ENCODE assay signal across 23 cellular contexts in the genomic region with DNA sequence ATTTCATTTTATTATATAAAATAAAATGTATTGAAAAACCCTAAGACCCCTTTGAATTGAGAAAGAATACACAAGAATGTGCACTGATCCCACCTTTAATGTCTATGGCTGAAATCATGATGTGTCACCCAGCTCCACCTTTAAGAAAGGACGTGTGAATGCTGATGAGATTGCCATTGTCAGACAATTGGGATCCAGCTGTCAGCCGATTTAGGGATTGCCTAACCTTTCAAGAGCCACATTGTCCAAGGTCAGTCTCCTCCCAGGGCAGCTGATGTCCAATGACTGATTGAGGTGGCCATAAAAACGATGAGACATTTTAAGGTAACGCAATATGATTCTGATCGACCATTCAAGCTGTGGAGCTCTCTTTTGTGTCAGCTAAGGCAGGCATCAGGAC.
"Had no signal": no experiment of that assay in that cellular context is flagged by ENCODE, and none has a peak within 500 bp of the region (broad histone marks: within the 10 kb centered on the region; RNA-seq: fewer than 3 reads in every experiment).

No MANE protein-coding gene starts in this region.

- H3K4me1 ChIP-seq: esophagus squamous epithelium, gastroesophageal sphincter, psoas muscle, right lobe of liver, tibial artery, upper lobe of left lung, vagina had no signal

- H3K27ac Mint-ChIP-seq: dendritic cell treated with granulocyte-macrophage colony-stimulating factor and Interleukin-4, amounts not matched to agents 40 ng/mL and 50 ng/mL, for 4 days; effector memory CD8-positive, alpha-beta T cell; naive B cell; nephron; stimulated activated effector memory CD8-positive, alpha-beta T cell treated with anti-CD3 and anti-CD28 coated beads, Interleukin-12 subunit alpha, Interleukin-12 subunit beta, amount 100 ng/mL, for 72 hours; stimulated activated naive CD8-positive, alpha-beta T cell treated with anti-CD3 and anti-CD28 coated beads, Interleukin-15, Interleukin-2, amounts not matched to agents 100 ng/mL and 50 ng/mL, for 24 hours had no signal

- H3K36me3 Mint-ChIP-seq: naive B cell; stimulated activated effector memory CD8-positive, alpha-beta T cell treated with anti-CD3 and anti-CD28 coated beads, Interleukin-12 subunit alpha, Interleukin-12 subunit beta, amount 100 ng/mL, for 72 hours had no signal

- H3K27me3 Mint-ChIP-seq: dendritic cell treated with granulocyte-macrophage colony-stimulating factor and Interleukin-4, amounts not matched to agents 40 ng/mL and 50 ng/mL, for 4 days; effector memory CD8-positive, alpha-beta T cell; naive B cell; stimulated activated naive CD8-positive, alpha-beta T cell treated with anti-CD3 and anti-CD28 coated beads, Interleukin-15, Interleukin-2, amounts not matched to agents 100 ng/mL and 50 ng/mL, for 24 hours had no signal

- H3K27me3 ChIP-seq: esophagus squamous epithelium, gastroesophageal sphincter, neutrophil, right lobe of liver, tibial artery, upper lobe of left lung, vagina had no signal

- DNase-seq: effector memory CD8-positive, alpha-beta T cell; esophagus squamous epithelium; foreskin fibroblast; glutamatergic neuron; left colon; left ventricle myocardium superior; mesenchymal stem cell; naive B cell; psoas muscle; retina; right lobe of liver; stimulated activated CD4-positive, alpha-beta T cell treated with anti-CD3 and anti-CD28 coated beads, Interleukin-4, amount 100 ng/mL, for 1 hour; stimulated activated CD8-positive, alpha-beta memory T cell treated with anti-CD3 and anti-CD28 coated beads, Interleukin-4, amount 100 ng/mL, for 48 hours; tibial artery; upper lobe of left lung had no signal

- H3K4me1 Mint-ChIP-seq: naive B cell; nephron; stimulated activated effector memory CD8-positive, alpha-beta T cell treated with anti-CD3 and anti-CD28 coated beads, Interleukin-12 subunit alpha, Interleukin-12 subunit beta, amount 100 ng/mL, for 72 hours had no signal

- H3K36me3 ChIP-seq: esophagus squamous epithelium, gastroesophageal sphincter, neutrophil, right lobe of liver, tibial artery, upper lobe of left lung, vagina had no signal

- ATAC-seq: effector memory CD8-positive, alpha-beta T cell; gastroesophageal sphincter; left colon; left ventricle myocardium superior; psoas muscle; right lobe of liver; stimulated activated effector memory CD8-positive, alpha-beta T cell treated with anti-CD3 and anti-CD28 coated beads, Interleukin-12 subunit alpha, Interleukin-12 subunit beta, amount 100 ng/mL, for 72 hours had no signal

- H3K27ac ChIP-seq: esophagus squamous epithelium, gastroesophageal sphincter, neutrophil, psoas muscle, right lobe of liver, tibial artery, upper lobe of left lung, vagina had no signal

- H3K4me3 Mint-ChIP-seq: dendritic cell treated with granulocyte-macrophage colony-stimulating factor and Interleukin-4, amounts not matched to agents 40 ng/mL and 50 ng/mL, for 4 days; effector memory CD8-positive, alpha-beta T cell; naive B cell; nephron; stimulated activated effector memory CD8-positive, alpha-beta T cell treated with anti-CD3 and anti-CD28 coated beads, Interleukin-12 subunit alpha, Interleukin-12 subunit beta, amount 100 ng/mL, for 72 hours; stimulated activated naive CD8-positive, alpha-beta T cell treated with anti-CD3 and anti-CD28 coated beads, Interleukin-15, Interleukin-2, amounts not matched to agents 100 ng/mL and 50 ng/mL, for 24 hours had no signal

- H3K9me3 ChIP-seq: esophagus squamous epithelium, gastroesophageal sphincter, neutrophil, psoas muscle, right lobe of liver, tibial artery, upper lobe of left lung, vagina had no signal

- H3K4me3 ChIP-seq: esophagus squamous epithelium, gastroesophageal sphincter, lung, psoas muscle, right lobe of liver, tibial artery, upper lobe of left lung, vagina had no signal

- H3K9me3 Mint-ChIP-seq: dendritic cell treated with granulocyte-macrophage colony-stimulating factor and Interleukin-4, amounts not matched to agents 40 ng/mL and 50 ng/mL, for 4 days; nephron; stimulated activated naive CD8-positive, alpha-beta T cell treated with anti-CD3 and anti-CD28 coated beads, Interleukin-15, Interleukin-2, amounts not matched to agents 100 ng/mL and 50 ng/mL, for 24 hours had no signal
